Comparison of ENCODE assay signal across 8 cellular contexts in the genomic region with DNA sequence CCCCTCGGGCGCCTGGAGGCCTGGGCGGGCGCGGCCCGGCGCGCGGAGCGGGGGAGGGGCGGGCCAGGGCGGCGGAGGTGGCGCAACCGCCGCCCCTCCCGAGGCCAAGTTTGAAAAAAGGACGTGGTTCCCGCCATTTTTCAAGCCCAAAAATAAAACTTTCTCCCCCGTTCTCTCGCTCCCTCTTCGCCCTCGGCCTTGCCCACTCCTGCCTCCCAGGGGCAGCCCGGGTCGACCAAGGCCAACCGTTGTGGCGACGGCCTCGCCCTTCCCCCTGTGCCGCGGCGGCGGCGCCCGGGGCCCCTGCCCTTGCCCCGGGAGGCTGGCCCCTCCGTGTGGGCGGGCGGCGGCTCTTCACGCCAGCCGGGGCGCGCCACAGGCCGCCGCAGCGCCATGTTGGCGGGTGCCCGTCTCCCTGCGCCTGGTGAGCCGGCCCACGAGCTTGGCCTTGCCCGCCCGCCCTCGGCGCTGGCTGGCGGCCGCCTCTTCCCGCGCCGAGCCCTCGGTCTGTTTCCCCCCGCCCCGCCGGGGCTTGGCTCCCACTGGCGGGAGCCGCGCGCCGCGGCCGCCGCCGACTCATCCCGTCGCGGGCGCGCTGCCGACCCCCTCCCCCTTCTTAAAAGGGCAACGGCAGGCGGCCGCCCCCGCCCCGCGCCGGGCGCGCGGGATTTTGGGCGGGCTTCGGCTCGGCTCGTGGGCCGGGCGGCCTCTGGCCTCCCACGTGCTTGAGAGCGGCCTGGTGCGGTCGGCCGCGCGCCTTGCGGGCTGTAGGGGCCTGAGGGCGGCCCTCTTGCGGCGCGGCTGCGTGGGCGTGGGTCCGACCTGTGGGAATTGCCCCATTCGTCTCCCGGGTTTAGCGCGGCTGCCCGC. TPM values are rescaled to one million over a fixed set of nuclear protein-coding genes. Genes with fewer than 3 reads are reported as not detected.
A peak's percentile ranks its signal among the peaks of the same experiment; 100 is the strongest.
DNase-seq lines count a peak whose midpoint lies in the region; ATAC-seq, FAIRE-seq and TF ChIP-seq lines count a peak whose summit lies in the region.

No MANE protein-coding gene starts in this region.

- H3K27me3 ChIP-seq in kidney epithelial cell (ENCODE audit: control insufficient read depth, insufficient read depth, low read length) = no peaks in the 10 kb centered on the region

- H3K36me3 ChIP-seq in kidney epithelial cell (ENCODE audit: control insufficient read depth, insufficient read depth, low read length) = no peaks in the 10 kb centered on the region

- ATAC-seq in HG02759 (IDR thresholded peaks at IDR 0.05; ENCODE audit: unreplicated experiment) (peak; percentile 32), HG03469 (IDR thresholded peaks at IDR 0.05; ENCODE audit: unreplicated experiment) (no peak)

- no peak for TF ChIP-seq CTCF in kidney epithelial cell (IDR thresholded peaks at IDR 0.05; ENCODE audit: insufficient read depth, low read length, poor library complexity, severe bottlenecking)

- H3K4me3 ChIP-seq in kidney epithelial cell (ENCODE audit: low read depth, low read length) = peak overlapping the region; percentile 73

- FAIRE-seq in GM12891 (lab: Jason Lieb, UNC) = peak; percentile 89

- peak; percentile 54 for DNase-seq in GM12891 (ENCODE audit: insufficient read length, low spot score)
- peak; percentile 64 for DNase-seq in NCI-H2171 (lab: John Stamatoyannopoulos, UW)
- peak; percentile 70 for DNase-seq in activated CD4-positive, alpha-beta T cell treated with anti-CD3 and anti-CD28 coated beads for 1 hour
- peak; percentile 73 for DNase-seq in cerebellum (ENCODE audit: low spot score)
- DNase-seq in kidney epithelial cell (ENCODE audit: low read depth) = no peak
- peak; percentile 64 to 80 for DNase-seq in stimulated activated CD4-positive, alpha-beta T cell treated with anti-CD3 and anti-CD28 coated beads, Interleukin-15, amount 100 ng/mL, for 1 hour (ENCODE audit: low read depth in 1 of 2, low spot score in 1 of 2)

- peak; percentile 67; the same call in 1 of the 2 replicates for TF ChIP-seq POLR2A in GM12891 (IDR thresholded peaks at IDR 0.05; ENCODE audit: low read depth, low read length)

TF ChIP-seq in GM12891, 5 proteins besides CTCF, POLR2A, EP300 and RAD21:
- TF ChIP-seq SPI1 (IDR thresholded peaks at IDR 0.05; ENCODE audit: low read depth, low read length) (no peak), PAX5 (IDR thresholded peaks at IDR 0.05; ENCODE audit: insufficient read depth, low read length, severe bottlenecking) (no peak), POLR2AphosphoS5 (IDR thresholded peaks at IDR 0.05; ENCODE audit: low read depth, low read length) (peak; percentile 80), POU2F2 (IDR thresholded peaks at IDR 0.05; ENCODE audit: low read depth, low read length) (peak; percentile 18; the same call in 1 of the 2 replicates), TAF1 (IDR thresholded peaks at IDR 0.05; ENCODE audit: low read depth, low read length) (no peak; the same call in 1 of the 2 replicates)
TF ChIP-seq in GM12891: peak in this region for 2.

RNA-seq across cellular contexts. Expression of gene ANP32B, which starts 1.3 kb away (rescaled TPM):
- 230 TPM for polyA plus RNA-seq in GM12891 (2012; ENCODE audit: low read depth, missing spikeins)
- total RNA-seq in cerebellum (7.8 TPM), kidney epithelial cell (21.8 and 24.1 TPM in 2 replicates)

RNA-seq across cellular contexts. Expression of gene HEMGN, which starts 46.5 kb away (rescaled TPM):
- polyA plus RNA-seq in GM12891 (2012; ENCODE audit: low read depth, missing spikeins) = 0.06 TPM
- total RNA-seq in cerebellum (2.7 TPM), kidney epithelial cell (not detected in 2 replicates)
